In genomic region chr6:33761922-33762629, GRCh38 we compare ENCODE assay signal across 8 cellular contexts. TPM values are rescaled to one million over a fixed set of nuclear protein-coding genes. Genes with fewer than 3 reads are reported as not detected.
DNase-seq lines count a peak whose midpoint lies in the region; ATAC-seq and TF ChIP-seq lines count a peak whose summit lies in the region.

No MANE protein-coding gene starts in this region.

- no peak overlapping the region for H3K4me3 ChIP-seq in GM12864 (ENCODE audit: low read depth, low read length)

- ATAC-seq in GM21447 (IDR thresholded peaks at IDR 0.05; ENCODE audit: unreplicated experiment) = no peak
- no peak for ATAC-seq in HG03565 (IDR thresholded peaks at IDR 0.05; ENCODE audit: unreplicated experiment)

- H3K27me3 Mint-ChIP-seq in activated CD4-positive, alpha-beta memory T cell treated with anti-CD3 and anti-CD28 coated beads, Interleukin-2, amount 10 ng/mL, durations not matched to agents 7 days and 5 days = no peaks in the 10 kb centered on the region

- no peak overlapping the region for H3K4me3 Mint-ChIP-seq in activated CD4-positive, alpha-beta memory T cell treated with anti-CD3 and anti-CD28 coated beads, Interleukin-2, amount 10 ng/mL, durations not matched to agents 7 days and 5 days

- H3K27ac Mint-ChIP-seq in activated CD4-positive, alpha-beta memory T cell treated with anti-CD3 and anti-CD28 coated beads, Interleukin-2, amount 10 ng/mL, durations not matched to agents 7 days and 5 days = no peak overlapping the region

- no peaks in the 10 kb centered on the region for H3K4me1 Mint-ChIP-seq in activated CD4-positive, alpha-beta memory T cell treated with anti-CD3 and anti-CD28 coated beads, Interleukin-2, amount 10 ng/mL, durations not matched to agents 7 days and 5 days

- POLR2A ChIA-PET in activated CD4-positive, alpha-beta memory T cell treated with anti-CD3 and anti-CD28 coated beads, Interleukin-2, amount 10 ng/mL, durations not matched to agents 7 days and 5 days (lab: Charles Lee) = no interaction called here

- CTCF ChIA-PET in activated CD4-positive, alpha-beta memory T cell treated with anti-CD3 and anti-CD28 coated beads, Interleukin-2, amount 10 ng/mL, durations not matched to agents 7 days and 5 days (lab: Charles Lee) = interaction anchor here (0.5 to 2.6 kb wide), 7 partner anchors 10 to 240 kb away, joined by 3 to 13 read pairs (median 3); partner anchors contain the start of gene UQCC2

- H3K9me3 Mint-ChIP-seq in activated CD4-positive, alpha-beta memory T cell treated with anti-CD3 and anti-CD28 coated beads, Interleukin-2, amount 10 ng/mL, durations not matched to agents 7 days and 5 days = no peaks in the 10 kb centered on the region

- DNase-seq in A172 (ENCODE audit: low spot score) = peak; percentile 33
- DNase-seq in GM12864 (ENCODE audit: low read depth) = no peak
- peak; percentile 26 for DNase-seq in NCI-H460 (ENCODE audit: extremely low read depth, low read depth)
- DNase-seq in activated CD4-positive, alpha-beta memory T cell treated with anti-CD3 and anti-CD28 coated beads, Interleukin-2, amount 10 ng/mL, durations not matched to agents 7 days and 5 days = peak; percentile 59
- peak; percentile 30 for DNase-seq in fibroblast of peridontal ligament (ENCODE audit: extremely low read depth)
- peak in 46 of 56 donors; percentile 10 to 75 (median 45) for DNase-seq in nucleus accumbens (lab: John Stamatoyannopoulos, UW)

- peak; percentile 70 for TF ChIP-seq CTCF in GM12864 (IDR thresholded peaks at IDR 0.05; ENCODE audit: low read depth, low read length, missing control alignments)

- no peaks in the 10 kb centered on the region for H3K36me3 Mint-ChIP-seq in activated CD4-positive, alpha-beta memory T cell treated with anti-CD3 and anti-CD28 coated beads, Interleukin-2, amount 10 ng/mL, durations not matched to agents 7 days and 5 days (ENCODE audit: low read depth)

RNA-seq across cellular contexts. Expression of gene IP6K3, which starts 15.4 kb away (rescaled TPM):
- total RNA-seq in A172 (2014; rRNA removed; shearing (Covaris generic)) = 6.8 and 6.9 TPM in 2 replicates
- not detected in 2 replicates for total RNA-seq in NCI-H460 (2014; rRNA removed; shearing (Covaris generic))
- polyA plus RNA-seq in NCI-H460 (2014; cell fraction: nucleus; rRNA removed) = not detected in 2 replicates
- total RNA-seq in activated CD4-positive, alpha-beta memory T cell treated with anti-CD3 and anti-CD28 coated beads, Interleukin-2, amount 10 ng/mL, durations not matched to agents 7 days and 5 days = not detected

RNA-seq across cellular contexts. Expression of gene LEMD2, which starts 26.9 kb away (rescaled TPM):
- total RNA-seq in A172 (2014; rRNA removed; shearing (Covaris generic)) = 48.8 and 50.8 TPM in 2 replicates
- total RNA-seq in NCI-H460 (2014; rRNA removed; shearing (Covaris generic)) = 39.6 and 40.9 TPM in 2 replicates
- 89.2 and 95.7 TPM in 2 replicates for polyA plus RNA-seq in NCI-H460 (2014; cell fraction: nucleus; rRNA removed)
- total RNA-seq in activated CD4-positive, alpha-beta memory T cell treated with anti-CD3 and anti-CD28 coated beads, Interleukin-2, amount 10 ng/mL, durations not matched to agents 7 days and 5 days = 10 to 100 TPM; 70.6 to 76.1 TPM

RNA-seq across cellular contexts. Expression of gene MLN, which starts 41.7 kb away (rescaled TPM):
- total RNA-seq in A172 (2014; rRNA removed; shearing (Covaris generic)) = not detected in 2 replicates
- not detected in 2 replicates for total RNA-seq in NCI-H460 (2014; rRNA removed; shearing (Covaris generic))
- polyA plus RNA-seq in NCI-H460 (2014; cell fraction: nucleus; rRNA removed) = not detected in 2 replicates
- not detected for total RNA-seq in activated CD4-positive, alpha-beta memory T cell treated with anti-CD3 and anti-CD28 coated beads, Interleukin-2, amount 10 ng/mL, durations not matched to agents 7 days and 5 days

RNA-seq across cellular contexts. Expression of gene UQCC2, which starts 50.6 kb away (rescaled TPM):
- 46.1 and 70.3 TPM in 2 replicates for total RNA-seq in A172 (2014; rRNA removed; shearing (Covaris generic))
- 29.2 and 40.8 TPM in 2 replicates for total RNA-seq in NCI-H460 (2014; rRNA removed; shearing (Covaris generic))
- 159 and 206 TPM in 2 replicates for polyA plus RNA-seq in NCI-H460 (2014; cell fraction: nucleus; rRNA removed)
- 10 to 100 TPM; 70.7 to 75.3 TPM for total RNA-seq in activated CD4-positive, alpha-beta memory T cell treated with anti-CD3 and anti-CD28 coated beads, Interleukin-2, amount 10 ng/mL, durations not matched to agents 7 days and 5 days
